Comparison of ENCODE assay signal across 8 cellular contexts in genomic region chr14:88791629-88792571, GRCh38. TPM values are rescaled to one million over a fixed set of nuclear protein-coding genes. Genes with fewer than 3 reads are reported as not detected.
DNase-seq lines count a peak whose midpoint lies in the region; ATAC-seq lines count a peak whose summit lies in the region.

No MANE protein-coding gene starts in this region.

- no peaks in the 10 kb centered on the region for H3K4me1 ChIP-seq in mesendoderm (ENCODE audit: control insufficient read depth, low read depth, low read length)

- H3K18ac ChIP-seq in mesendoderm (ENCODE audit: low read length): no peak overlapping the region

- no peak overlapping the region for H3K4ac ChIP-seq in mesendoderm (ENCODE audit: low read depth, low read length)

- no peaks in the 10 kb centered on the region for H3K36me3 ChIP-seq in mesendoderm (ENCODE audit: control insufficient read depth, insufficient read depth, low read length)

- H3K27me3 Mint-ChIP-seq in stimulated activated naive CD8-positive, alpha-beta T cell treated with anti-CD3 and anti-CD28 coated beads, Interleukin-15, amount 100 ng/mL, for 72 hours: no peaks in the 10 kb centered on the region

- H2AK5ac ChIP-seq in mesendoderm (ENCODE audit: low read length): no peak overlapping the region

- H3K4me2 ChIP-seq in mesendoderm (ENCODE audit: low read length): peak overlapping the region; percentile 46

- H3K4me3 Mint-ChIP-seq in stimulated activated naive CD8-positive, alpha-beta T cell treated with anti-CD3 and anti-CD28 coated beads, Interleukin-15, amount 100 ng/mL, for 72 hours: peak overlapping the region; percentile 91 to 92

- H3K27me3 ChIP-seq in mesendoderm (ENCODE audit: insufficient read depth, low read length, poor library complexity): peaks cover 16% of the 10 kb centered on the region

- H3K9ac ChIP-seq in mesendoderm (ENCODE audit: low read length): no peak overlapping the region

- peak overlapping the region; percentile 30 for H3K56ac ChIP-seq in mesendoderm (ENCODE audit: low read length)

- no peak overlapping the region for H3K27ac ChIP-seq in mesendoderm (ENCODE audit: low read depth, low read length)

- in situ Hi-C loops in G401 (cut with HindIII; ENCODE audit: low sequenced_read_pairs): no loop called here

- H3K9me3 Mint-ChIP-seq in stimulated activated naive CD8-positive, alpha-beta T cell treated with anti-CD3 and anti-CD28 coated beads, Interleukin-15, amount 100 ng/mL, for 72 hours: peaks cover under 1 to 2% of the 10 kb centered on the region in 2 donors

- H3K4me3 ChIP-seq in mesendoderm (ENCODE audit: low read length): peak overlapping the region; percentile 20

- H4K5ac ChIP-seq in mesendoderm (ENCODE audit: low read length): no peak overlapping the region

- no peak overlapping the region for H2BK5ac ChIP-seq in mesendoderm (ENCODE audit: low read length)

- H3K23ac ChIP-seq in mesendoderm (ENCODE audit: low read length): peak overlapping the region; percentile 97

- H3K27ac Mint-ChIP-seq in stimulated activated naive CD8-positive, alpha-beta T cell treated with anti-CD3 and anti-CD28 coated beads, Interleukin-15, amount 100 ng/mL, for 72 hours: peak overlapping the region; percentile 86 to 96

- DNase-seq in G401 (ENCODE audit: low spot score): peak; percentile 41
- DNase-seq in T follicular helper cell (ENCODE audit: low read depth): peak; percentile 14
- peak; percentile 53 for DNase-seq in ecto neural progenitor cell (ENCODE audit: low spot score)
- DNase-seq in mesendoderm: peak; percentile 6
- DNase-seq in stimulated activated naive CD8-positive, alpha-beta T cell treated with anti-CD3 and anti-CD28 coated beads, Interleukin-15, amount 100 ng/mL, for 72 hours: peak in 1 of 2 donors; percentile 22

- ATAC-seq in HG03108 (IDR thresholded peaks at IDR 0.05; ENCODE audit: unreplicated experiment): peak; percentile 4
- ATAC-seq in stimulated activated naive CD8-positive, alpha-beta T cell treated with anti-CD3 and anti-CD28 coated beads, Interleukin-15, amount 100 ng/mL, for 72 hours: peak; percentile 21
- ATAC-seq in HG03175 (IDR thresholded peaks at IDR 0.05; ENCODE audit: unreplicated experiment): no peak
- no peak for ATAC-seq in HG03457 (IDR thresholded peaks at IDR 0.05; ENCODE audit: unreplicated experiment)

- H4K8ac ChIP-seq in mesendoderm (ENCODE audit: low read depth, low read length): no peak overlapping the region

- H2BK120ac ChIP-seq in mesendoderm (ENCODE audit: low read depth, low read length): no peak overlapping the region

- peaks cover 22% of the 10 kb centered on the region for H3K4me1 Mint-ChIP-seq in stimulated activated naive CD8-positive, alpha-beta T cell treated with anti-CD3 and anti-CD28 coated beads, Interleukin-15, amount 100 ng/mL, for 72 hours

- H3K79me1 ChIP-seq in mesendoderm (ENCODE audit: low read length): no peaks in the 10 kb centered on the region

- WGBS in mesendoderm (ENCODE audit: extremely low coverage, insufficient coverage, low lambda C conversion rate): no CpG with 5 or more reads among the region's 71 CpGs

- H3K79me2 ChIP-seq in mesendoderm (ENCODE audit: control insufficient read depth, insufficient read depth, low read length): no peaks in the 10 kb centered on the region

- H2BK15ac ChIP-seq in mesendoderm (replicated peaks; ENCODE audit: low read depth): no peak overlapping the region

RNA-seq across cellular contexts. Expression of gene EML5, which starts 0.9 kb away (rescaled TPM):
- total RNA-seq in G401 (2014; rRNA removed; shearing (Covaris generic)): not detected in 2 replicates
- 0.32 TPM for polyA plus RNA-seq in mesendoderm (2013, experiment 1 of 2)
- polyA plus RNA-seq in mesendoderm (2013, experiment 2 of 2): 0.35 TPM

RNA-seq across cellular contexts. Expression of gene TTC8, which starts 32.6 kb away (rescaled TPM):
- 32.2 and 40.1 TPM in 2 replicates for total RNA-seq in G401 (2014; rRNA removed; shearing (Covaris generic))
- 9.9 TPM for polyA plus RNA-seq in mesendoderm (2013, experiment 1 of 2)
- 8.9 TPM for polyA plus RNA-seq in mesendoderm (2013, experiment 2 of 2)

Comparison
In these comparisons a context has a peak if more than half of its experiments do, and no peak if none do; other contexts are left out.
1. ATAC-seq: peak in HG03108 (single experiment) and stimulated activated naive CD8-positive, alpha-beta T cell treated with anti-CD3 and anti-CD28 coated beads, Interleukin-15, amount 100 ng/mL, for 72 hours (single experiment); none in HG03175 (single experiment) and HG03457 (single experiment).